ENCODE assay signal across 28 cellular contexts in genomic region chr1:89836252-89836996, GRCh38. TPM values are rescaled to one million over a fixed set of nuclear protein-coding genes. Genes with fewer than 3 reads are reported as not detected.
A peak's percentile ranks its signal among the peaks of the same experiment; 100 is the strongest.
DNase-seq lines count a peak whose midpoint lies in the region; ATAC-seq and TF ChIP-seq lines count a peak whose summit lies in the region.
"Had no signal": no experiment of that assay in that cellular context is flagged by ENCODE, and none has a peak within 500 bp of the region (broad histone marks: within the 10 kb centered on the region; RNA-seq: fewer than 3 reads in every experiment).

No MANE protein-coding gene starts in this region.

- H3K36me3 Mint-ChIP-seq in type B pancreatic cell: peaks cover 4% of the 10 kb centered on the region
- H3K36me3 Mint-ChIP-seq: natural killer cell treated with Interleukin-12 subunit alpha and Interleukin-12 subunit beta and Interleukin-15 and Interleukin-18, amount 100 ng/mL, for 72 hours had no signal

- H3K27ac Mint-ChIP-seq in type B pancreatic cell: peak overlapping the region; percentile 21
- H3K27ac Mint-ChIP-seq: activated naive CD8-positive, alpha-beta T cell treated with anti-CD3 and anti-CD28 coated beads for 36 hours; activated T-helper 2 cell treated with anti-CD3 and anti-CD28 coated beads, Interferon-gamma antibody, Interleukin-2, Interleukin-4, amounts not matched to agents 10 μg/mL and 5 μg/mL and 100 μg/mL, durations not matched to agents 14 hours and 24 hours and 36 hours; natural killer cell treated with Interleukin-12 subunit alpha and Interleukin-12 subunit beta and Interleukin-15 and Interleukin-18, amount 100 ng/mL, for 72 hours had no signal

- peak overlapping the region; percentile 40 for H3K4me3 Mint-ChIP-seq in type B pancreatic cell
- H3K4me3 Mint-ChIP-seq: activated naive CD8-positive, alpha-beta T cell treated with anti-CD3 and anti-CD28 coated beads for 36 hours; natural killer cell treated with Interleukin-12 subunit alpha and Interleukin-12 subunit beta and Interleukin-15 and Interleukin-18, amount 100 ng/mL, for 72 hours had no signal

- intact Hi-C loops in Right ventricle myocardium superior (cut with DNase I) (no loop called here), right cardiac atrium (cut with DNase I) (no loop called here)

- H3K36me3 ChIP-seq in liver (ENCODE audit: control insufficient read depth in 4 of 4, insufficient read depth in 3 of 4, low read depth in 1 of 4, low read length in 3 of 4): no peaks in the 10 kb centered on the region
- H3K36me3 ChIP-seq: BE2C, MG63, transverse colon had no signal

- TF ChIP-seq RAD21 in liver (IDR thresholded peaks at IDR 0.05): peak in 1 of 2 donors; percentile 18

- WGBS in right cardiac atrium: 81% methylated on average over 8 of the region's 8 CpGs
- 35% methylated on average over 8 of the region's 8 CpGs for WGBS in liver

- H3K9ac ChIP-seq in liver (ENCODE audit: low read depth in 1 of 2, low read length in 2 of 2): peak overlapping the region in 1 of 2 donors; percentile 51

- no peaks in the 10 kb centered on the region for H3K27me3 Mint-ChIP-seq in type B pancreatic cell
- H3K27me3 Mint-ChIP-seq: activated naive CD8-positive, alpha-beta T cell treated with anti-CD3 and anti-CD28 coated beads for 36 hours; natural killer cell treated with Interleukin-12 subunit alpha and Interleukin-12 subunit beta and Interleukin-15 and Interleukin-18, amount 100 ng/mL, for 72 hours had no signal

- H3K4me3 ChIP-seq in right cardiac atrium (ENCODE audit: low read length) (no peak overlapping the region), liver (ENCODE audit: low read depth in 1 of 3, low read length in 3 of 3) (peak overlapping the region in 2 of 3 donors; percentile 22 to 55)
- H3K4me3 ChIP-seq: MG63, psoas muscle, smooth muscle cell, transverse colon had no signal

- no peak for TF ChIP-seq CTCF in liver (IDR thresholded peaks at IDR 0.05; ENCODE audit: low read depth, low read length, missing input control)
- no peak for TF ChIP-seq CTCF in type B pancreatic cell (conservative IDR thresholded peaks at IDR 0.05)

- ATAC-seq in Right ventricle myocardium superior (ENCODE audit: poor library complexity): peak; percentile 69
- ATAC-seq in right cardiac atrium: no peak
- ATAC-seq in GM21360 (IDR thresholded peaks at IDR 0.05; ENCODE audit: unreplicated experiment): no peak
- no peak for ATAC-seq in HG02763 (IDR thresholded peaks at IDR 0.05; ENCODE audit: unreplicated experiment)
- ATAC-seq: natural killer cell treated with Interleukin-12 subunit alpha and Interleukin-12 subunit beta and Interleukin-15 and Interleukin-18, amount 100 ng/mL, for 72 hours; stimulated activated naive CD8-positive, alpha-beta T cell treated with anti-CD3 and anti-CD28 coated beads, Interleukin-15, Interleukin-2, amounts not matched to agents 100 U/mL and 50 U/mL, for 24 hours had no signal

- H3K27ac ChIP-seq in right cardiac atrium (ENCODE audit: low read length) (no peak overlapping the region), cingulate gyrus (ENCODE audit: low read depth, low read length) (peak overlapping the region; percentile 66), liver (ENCODE audit: low read depth in 1 of 2, low read length in 2 of 2) (peak overlapping the region; percentile 37 to 52)
- H3K27ac ChIP-seq: psoas muscle, transverse colon had no signal

- peaks cover 61% of the 10 kb centered on the region for H3K4me1 Mint-ChIP-seq in type B pancreatic cell (ENCODE audit: unreplicated experiment)

- H3K27me3 ChIP-seq in right cardiac atrium (ENCODE audit: control insufficient read depth, insufficient read depth) (no peaks in the 10 kb centered on the region), liver (ENCODE audit: control insufficient read depth in 4 of 4, insufficient read depth in 4 of 4, low read length in 3 of 4) (no peaks in the 10 kb centered on the region)
- H3K27me3 ChIP-seq: BE2C, MG63, transverse colon had no signal

- no peaks in the 10 kb centered on the region for H3K9me3 Mint-ChIP-seq in type B pancreatic cell
- H3K9me3 Mint-ChIP-seq: activated naive CD8-positive, alpha-beta T cell treated with anti-CD3 and anti-CD28 coated beads for 36 hours; activated T-helper 2 cell treated with anti-CD3 and anti-CD28 coated beads, Interferon-gamma antibody, Interleukin-2, Interleukin-4, amounts not matched to agents 10 μg/mL and 5 μg/mL and 100 μg/mL, durations not matched to agents 14 hours and 24 hours and 36 hours; natural killer cell treated with Interleukin-12 subunit alpha and Interleukin-12 subunit beta and Interleukin-15 and Interleukin-18, amount 100 ng/mL, for 72 hours had no signal

- DNase-seq in Right ventricle myocardium superior: no peak
- DNase-seq in right cardiac atrium: no peak
- no peak for DNase-seq in type B pancreatic cell (ENCODE audit: extremely low spot score, unreplicated experiment)
- DNase-seq in NCI-H69 (lab: John Stamatoyannopoulos, UW): no peak
- DNase-seq: activated CD4-positive, alpha-beta T cell treated with anti-CD3 and anti-CD28 coated beads for 48 hours; activated naive CD8-positive, alpha-beta T cell treated with anti-CD3 and anti-CD28 coated beads for 36 hours; BE2C; cortex of kidney; IMR-90; islet precursor cell; MG63; NCI-H1436 treated with DMSO at 0.1 percent for 48 hours; NCI-H2171 treated with DMSO at 0.1 percent for 48 hours; NCI-H748 treated with DMSO at 0.1 percent for 48 hours; OCI-M1; psoas muscle; SIG-M5; stimulated activated CD4-positive, alpha-beta T cell treated with anti-CD3 and anti-CD28 coated beads, Interleukin-2, amount 100 ng/mL, for 48 hours; stimulated activated naive CD8-positive, alpha-beta T cell treated with anti-CD3 and anti-CD28 coated beads, Interleukin-15, Interleukin-2, amounts not matched to agents 100 U/mL and 50 U/mL, for 24 hours; T-helper 1 cell; transverse colon had no signal

- H3K4me1 ChIP-seq in right cardiac atrium (ENCODE audit: control insufficient read depth, insufficient read depth, low read length): peaks cover 4% of the 10 kb centered on the region
- H3K4me1 ChIP-seq in liver (ENCODE audit: control insufficient read depth in 4 of 4, insufficient read depth in 4 of 4, low read length in 3 of 4): peaks cover 14 to 77% (median 59%) of the 10 kb centered on the region in 4 donors
- H3K4me1 ChIP-seq: BE2C had no signal

- H3K9me3 ChIP-seq in right cardiac atrium (ENCODE audit: control insufficient read depth, low read length): no peaks in the 10 kb centered on the region
- H3K9me3 ChIP-seq in liver (ENCODE audit: control insufficient read depth in 4 of 4, low read length in 3 of 4): no peaks in the 10 kb centered on the region
- H3K9me3 ChIP-seq: BE2C, MG63, psoas muscle, transverse colon had no signal

TF ChIP-seq in liver, 16 proteins besides CTCF, POLR2A, EP300 and RAD21 (continues in another document):
- no peak for TF ChIP-seq FOXA2 (IDR thresholded peaks at IDR 0.05)
- TF ChIP-seq EGR1 (IDR thresholded peaks at IDR 0.05; ENCODE audit: low read depth in 2 of 2): no peak
- no peak for TF ChIP-seq HNF4G (IDR thresholded peaks at IDR 0.05)
- TF ChIP-seq REST (IDR thresholded peaks at IDR 0.05): no peak
- no peak for TF ChIP-seq FOXA1 (IDR thresholded peaks at IDR 0.05)
- no peak for TF ChIP-seq ZBTB33 (IDR thresholded peaks at IDR 0.05)
- no peak for TF ChIP-seq ATF3 (IDR thresholded peaks at IDR 0.05)
- TF ChIP-seq RXRA (IDR thresholded peaks at IDR 0.05): peak; percentile 35 to 36

RNA-seq across cellular contexts. Expression of gene LRRC8D, which starts 15.6 kb away (rescaled TPM):
- total RNA-seq in Right ventricle myocardium superior (5.1 TPM), right cardiac atrium (1 to 10 TPM; 5.0 to 8.2 (median 7.2) TPM), liver (10 to 100 TPM; 17.1 to 17.4 TPM), type B pancreatic cell (ENCODE audit: low replicate concordance) (31.1 and 31.9 TPM in 2 replicates)
- polyA plus RNA-seq in right cardiac atrium (3.6 TPM), liver (10 to 100 TPM in 1 of 2 donors, 1 to 10 TPM in 1; 7.1 to 11.7 TPM)
